In genomic region chr19:47210689-47211316, GRCh38 we compare ENCODE assay signal across 8 cellular contexts. TPM values are rescaled to one million over a fixed set of nuclear protein-coding genes. Genes with fewer than 3 reads are reported as not detected.
DNase-seq lines count a peak whose midpoint lies in the region; ATAC-seq and TF ChIP-seq lines count a peak whose summit lies in the region.

No MANE protein-coding gene starts in this region.

- no peaks in the 10 kb centered on the region for H3K27me3 ChIP-seq in CD8-positive, alpha-beta T cell (ENCODE audit: insufficient read depth, low read length)
- H3K27me3 ChIP-seq in HL-60 (ENCODE audit: insufficient read depth, poor library complexity, severe bottlenecking) (no peaks in the 10 kb centered on the region), esophagus muscularis mucosa (no peaks in the 10 kb centered on the region), stomach smooth muscle (ENCODE audit: control insufficient read depth in 1 of 2, insufficient read depth in 2 of 2, low read length in 2 of 2) (no peaks in the 10 kb centered on the region)

- H3K27ac ChIP-seq in CD8-positive, alpha-beta T cell (ENCODE audit: low read depth, low read length): no peak overlapping the region
- H3K27ac ChIP-seq in HL-60 (replicated peaks): peak overlapping the region; percentile 58
- peak overlapping the region; percentile 50 to 79 (median 67) for H3K27ac ChIP-seq in esophagus muscularis mucosa (replicated peaks in 1 of 4)
- peak overlapping the region; percentile 46 for H3K27ac ChIP-seq in stomach smooth muscle (ENCODE audit: low read length)

- DNase-seq in CD8-positive, alpha-beta T cell: peak; percentile 58 to 87 (median 77)
- DNase-seq in HL-60 (ENCODE audit: low read depth in 1 of 2, low spot score in 1 of 2): peak; percentile 38 to 83
- peak; percentile 97 for DNase-seq in OCI-M1 (lab: John Stamatoyannopoulos, UW)
- DNase-seq in activated T-cell treated with anti-CD3 and anti-CD28 coated beads for 4 hours: peak; percentile 83
- peak; percentile 97 for DNase-seq in esophagus muscularis mucosa (ENCODE audit: extremely low spot score)
- peak; percentile 78 for DNase-seq in natural killer cell treated with Interleukin-12 subunit alpha and Interleukin-12 subunit beta and Interleukin-15 and Interleukin-18, amount 100 ng/mL, for 72 hours (ENCODE audit: low spot score)

- POLR2A ChIA-PET in CD8-positive, alpha-beta T cell (lab: Charles Lee): interaction anchor here (0.6 to 4.1 kb wide), 17 partner anchors 15 to 141 kb away, joined by 3 to 21 read pairs (median 5); partner anchors contain the start of gene CCDC9

- H3K9me3 Mint-ChIP-seq in CD8-positive, alpha-beta T cell: no peaks in the 10 kb centered on the region
- H3K9me3 Mint-ChIP-seq in natural killer cell treated with Interleukin-12 subunit alpha and Interleukin-12 subunit beta and Interleukin-15 and Interleukin-18, amount 100 ng/mL, for 72 hours: no peaks in the 10 kb centered on the region

- no peak overlapping the region for H3K4me3 Mint-ChIP-seq in CD8-positive, alpha-beta T cell
- peak overlapping the region; percentile 28 for H3K4me3 Mint-ChIP-seq in natural killer cell treated with Interleukin-12 subunit alpha and Interleukin-12 subunit beta and Interleukin-15 and Interleukin-18, amount 100 ng/mL, for 72 hours

- no peak for TF ChIP-seq EP300 in esophagus muscularis mucosa (IDR thresholded peaks at IDR 0.05)

- TF ChIP-seq POLR2A in esophagus muscularis mucosa (IDR thresholded peaks at IDR 0.05; ENCODE audit: low read depth): no peak

- intact Hi-C loops in CD8-positive, alpha-beta T cell (cut with DNase I, micrococcal nuclease): loop anchor here (1.0 to 2.0 kb wide), 5 partner anchors 15 to 62 kb away; no protein-coding TSS in a partner anchor
- intact Hi-C loops in esophagus muscularis mucosa (cut with DNase I): loop anchor here (2.0 kb wide), 1 partner anchor 34 kb away; no protein-coding TSS in a partner anchor

- H3K9ac ChIP-seq in stomach smooth muscle (ENCODE audit: low read length in 2 of 2): peak overlapping the region in 1 of 2 donors; percentile 42

- 31% methylated on average over 19 of the region's 19 CpGs for WGBS in esophagus muscularis mucosa

- H3K27ac Mint-ChIP-seq in CD8-positive, alpha-beta T cell: peak overlapping the region; percentile 80
- peak overlapping the region; percentile 88 to 96 for H3K27ac Mint-ChIP-seq in natural killer cell treated with Interleukin-12 subunit alpha and Interleukin-12 subunit beta and Interleukin-15 and Interleukin-18, amount 100 ng/mL, for 72 hours

- peak; percentile 98 for ATAC-seq in CD8-positive, alpha-beta T cell
- peak; percentile 81 to 82 for ATAC-seq in natural killer cell treated with Interleukin-12 subunit alpha and Interleukin-12 subunit beta and Interleukin-15 and Interleukin-18, amount 100 ng/mL, for 72 hours
- ATAC-seq in HG03571 (IDR thresholded peaks at IDR 0.05; ENCODE audit: unreplicated experiment): no peak

- H3K27me3 Mint-ChIP-seq in CD8-positive, alpha-beta T cell (ENCODE audit: low read depth): no peaks in the 10 kb centered on the region
- no peaks in the 10 kb centered on the region for H3K27me3 Mint-ChIP-seq in natural killer cell treated with Interleukin-12 subunit alpha and Interleukin-12 subunit beta and Interleukin-15 and Interleukin-18, amount 100 ng/mL, for 72 hours

- peak; percentile 89 for TF ChIP-seq CTCF in CD8-positive, alpha-beta T cell (IDR thresholded peaks at IDR 0.05)
- TF ChIP-seq CTCF in HL-60 (IDR thresholded peaks at IDR 0.05; ENCODE audit: insufficient read depth, low read length) (peak; percentile 68), esophagus muscularis mucosa (IDR thresholded peaks at IDR 0.05) (peak; percentile 84 to 97 (median 85))

- H3K36me3 ChIP-seq in CD8-positive, alpha-beta T cell (ENCODE audit: insufficient read depth, low read length): peaks cover 11% of the 10 kb centered on the region
- H3K36me3 ChIP-seq in esophagus muscularis mucosa (peaks cover 7 to 45% (median 36%) of the 10 kb centered on the region in 4 donors), stomach smooth muscle (ENCODE audit: control insufficient read depth in 2 of 2, insufficient read depth in 2 of 2, low read length in 2 of 2) (peaks cover 11 to 30% of the 10 kb centered on the region in 2 donors)

- H3K4me1 Mint-ChIP-seq in CD8-positive, alpha-beta T cell (ENCODE audit: low read depth): peaks cover 8% of the 10 kb centered on the region
- H3K4me1 Mint-ChIP-seq in natural killer cell treated with Interleukin-12 subunit alpha and Interleukin-12 subunit beta and Interleukin-15 and Interleukin-18, amount 100 ng/mL, for 72 hours (ENCODE audit: low read depth in 2 of 2): peaks cover 8% of the 10 kb centered on the region in 2 donors

- H3K4me1 ChIP-seq in CD8-positive, alpha-beta T cell (ENCODE audit: insufficient read depth, low read length): peaks cover 8% of the 10 kb centered on the region
- H3K4me1 ChIP-seq in esophagus muscularis mucosa (peaks cover 11 to 21% (median 15%) of the 10 kb centered on the region in 4 donors), stomach smooth muscle (ENCODE audit: control insufficient read depth, insufficient read depth, low read length) (peaks cover 14% of the 10 kb centered on the region)

- no peak overlapping the region for H3K4me3 ChIP-seq in CD8-positive, alpha-beta T cell (ENCODE audit: low read depth, low read length)
- H3K4me3 ChIP-seq in HL-60 (replicated peaks; ENCODE audit: insufficient read depth, low read length) (no peak overlapping the region), esophagus muscularis mucosa (no peak overlapping the region), stomach smooth muscle (ENCODE audit: low read length in 2 of 2) (no peak overlapping the region)

- H3K9me3 ChIP-seq in CD8-positive, alpha-beta T cell (ENCODE audit: low read length): no peaks in the 10 kb centered on the region
- no peaks in the 10 kb centered on the region for H3K9me3 ChIP-seq in esophagus muscularis mucosa
- H3K9me3 ChIP-seq in stomach smooth muscle (ENCODE audit: control insufficient read depth in 2 of 2, low read length in 2 of 2): no peaks in the 10 kb centered on the region

- H3K36me3 Mint-ChIP-seq in CD8-positive, alpha-beta T cell: peaks cover 48% of the 10 kb centered on the region
- peaks cover 20% of the 10 kb centered on the region for H3K36me3 Mint-ChIP-seq in natural killer cell treated with Interleukin-12 subunit alpha and Interleukin-12 subunit beta and Interleukin-15 and Interleukin-18, amount 100 ng/mL, for 72 hours

- CTCF ChIA-PET in CD8-positive, alpha-beta T cell (lab: Charles Lee): interaction anchor here (0.5 to 8.1 kb wide), 47 partner anchors 9 to 351 kb away, joined by 3 to 320 read pairs (median 5); partner anchors contain the start of genes CCDC9, INAFM1 and SAE1

RNA-seq across cellular contexts. Expression of gene BBC3, which starts 20.2 kb away (rescaled TPM):
- 10 to 100 TPM; 29.3 to 30.2 TPM for total RNA-seq in CD8-positive, alpha-beta T cell
- total RNA-seq in esophagus muscularis mucosa: 10 to 100 TPM in 2 of 4 donors, 1 to 10 TPM in 2; 5.0 to 21.3 (median 11.5) TPM
- total RNA-seq in natural killer cell treated with Interleukin-12 subunit alpha and Interleukin-12 subunit beta and Interleukin-15 and Interleukin-18, amount 100 ng/mL, for 72 hours: 1 to 10 TPM; 4.8 to 9.7 TPM

RNA-seq across cellular contexts. Expression of gene CCDC9, which starts 45.5 kb away (rescaled TPM):
- 10 to 100 TPM; 53.7 to 59.0 TPM for total RNA-seq in CD8-positive, alpha-beta T cell
- 10 to 100 TPM; 22.4 to 30.6 (median 25.5) TPM for total RNA-seq in esophagus muscularis mucosa
- total RNA-seq in natural killer cell treated with Interleukin-12 subunit alpha and Interleukin-12 subunit beta and Interleukin-15 and Interleukin-18, amount 100 ng/mL, for 72 hours: 10 to 100 TPM; 42.8 to 58.4 TPM
